12 cellular contexts compared by ENCODE assay signal in the genomic region with DNA sequence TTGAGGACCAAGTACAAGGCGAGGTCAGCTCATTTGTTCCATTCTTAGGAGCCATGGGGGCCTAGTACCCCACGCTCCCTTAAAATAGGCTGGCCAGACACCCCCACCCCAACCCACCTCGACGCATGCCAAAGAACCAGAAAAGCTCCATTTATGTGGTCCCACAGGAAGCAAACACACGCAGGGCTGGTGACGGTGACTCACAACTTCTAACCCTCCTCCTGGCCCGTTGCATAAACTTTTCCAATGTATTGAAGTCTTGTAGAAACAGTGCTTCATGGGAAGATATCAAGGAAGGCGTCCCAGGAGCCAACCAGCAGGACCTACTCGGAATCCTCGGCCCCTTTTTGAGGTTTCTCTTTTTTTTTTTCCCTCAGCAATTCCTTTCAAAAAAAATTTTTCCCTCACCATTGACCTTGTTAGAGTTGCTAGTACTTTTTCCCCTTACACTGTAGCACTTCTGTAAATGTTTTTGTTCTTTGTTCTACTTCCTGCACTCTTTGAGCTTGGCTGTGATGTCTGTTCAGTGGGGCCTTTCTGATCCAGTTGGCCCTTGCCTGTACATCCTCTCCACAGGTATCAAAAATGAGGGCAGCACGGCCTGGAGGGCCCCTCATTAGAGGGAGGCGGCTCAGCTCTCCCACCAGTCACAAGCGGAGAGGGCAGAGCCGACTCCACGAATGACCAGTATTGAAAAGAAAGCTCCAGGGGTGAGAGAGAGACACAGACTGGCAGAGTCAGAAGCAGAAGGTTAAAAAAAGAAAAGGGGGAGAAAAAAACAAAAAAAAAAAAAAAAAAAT.
DNase-seq lines count a peak whose midpoint lies in the region; ATAC-seq lines count a peak whose summit lies in the region.
"Had no signal": no experiment of that assay in that cellular context is flagged by ENCODE, and none has a peak within 500 bp of the region (broad histone marks: within the 10 kb centered on the region; RNA-seq: fewer than 3 reads in every experiment).

No MANE protein-coding gene starts in this region.

- peak overlapping the region; percentile 73 for H3K27ac Mint-ChIP-seq in activated CD4-positive, alpha-beta T cell treated with anti-CD3 and anti-CD28 coated beads for 36 hours
- H3K27ac Mint-ChIP-seq in activated T-cell treated with anti-CD3 and anti-CD28 coated beads, Interleukin-2, amount 50 U/mL, for 24 hours: peak overlapping the region; percentile 86

- POLR2A ChIA-PET in activated CD4-positive, alpha-beta T cell treated with anti-CD3 and anti-CD28 coated beads for 36 hours (lab: Charles Lee): interaction anchor here (0.6 kb wide), 1 partner anchor 9 kb away, joined by 3 read pairs; no protein-coding TSS in a partner anchor

- intact Hi-C loops in activated CD4-positive, alpha-beta T cell treated with anti-CD3 and anti-CD28 coated beads for 36 hours (cut with DNase I, micrococcal nuclease): no loop called here

- peaks cover 5% of the 10 kb centered on the region for H3K9me3 Mint-ChIP-seq in activated CD4-positive, alpha-beta T cell treated with anti-CD3 and anti-CD28 coated beads for 36 hours (ENCODE audit: low read depth)
- H3K9me3 Mint-ChIP-seq in activated T-cell treated with anti-CD3 and anti-CD28 coated beads, Interleukin-2, amount 50 U/mL, for 24 hours: peaks cover 6% of the 10 kb centered on the region
- H3K9me3 Mint-ChIP-seq: central memory CD8-positive, alpha-beta T cell had no signal

- no peak overlapping the region for H3K4me3 Mint-ChIP-seq in activated CD4-positive, alpha-beta T cell treated with anti-CD3 and anti-CD28 coated beads for 36 hours
- H3K4me3 Mint-ChIP-seq in activated T-cell treated with anti-CD3 and anti-CD28 coated beads, Interleukin-2, amount 50 U/mL, for 24 hours: no peak overlapping the region
- H3K4me3 Mint-ChIP-seq: central memory CD8-positive, alpha-beta T cell had no signal

- H3K27me3 Mint-ChIP-seq in activated CD4-positive, alpha-beta T cell treated with anti-CD3 and anti-CD28 coated beads for 36 hours: peaks cover 10% of the 10 kb centered on the region
- peaks cover 13% of the 10 kb centered on the region for H3K27me3 Mint-ChIP-seq in activated T-cell treated with anti-CD3 and anti-CD28 coated beads, Interleukin-2, amount 50 U/mL, for 24 hours

- DNase-seq in activated CD4-positive, alpha-beta T cell treated with anti-CD3 and anti-CD28 coated beads for 36 hours: peak; percentile 32
- DNase-seq in activated CD4-positive, alpha-beta T cell treated with anti-CD3 and anti-CD28 coated beads, Interleukin-2, amount 50 U/mL, for 1 hour: no peak
- DNase-seq in activated T-cell treated with anti-CD3 and anti-CD28 coated beads, Interleukin-2, amount 50 U/mL, for 24 hours: peak; percentile 52
- DNase-seq in foreskin melanocyte (peak; percentile 12), cortex of kidney (lab: John Stamatoyannopoulos, UW) (no peak), HK-2 (ENCODE audit: unreplicated experiment) (no peak)
- DNase-seq in stimulated activated CD8-positive, alpha-beta memory T cell treated with anti-CD3 and anti-CD28 coated beads, Interleukin-15, amount 100 ng/mL, for 48 hours (ENCODE audit: low read depth in 2 of 2): peak; percentile 12 to 19
- DNase-seq: 8988T, NCI-H2107 had no signal

- ATAC-seq in activated CD4-positive, alpha-beta T cell treated with anti-CD3 and anti-CD28 coated beads for 36 hours: peak; percentile 63
- no peak for ATAC-seq in HG03039 (IDR thresholded peaks at IDR 0.05; ENCODE audit: unreplicated experiment)
- ATAC-seq: K562 had no signal

- CTCF ChIA-PET in activated CD4-positive, alpha-beta T cell treated with anti-CD3 and anti-CD28 coated beads for 36 hours (lab: Charles Lee): interaction anchor here (0.6 kb wide), 1 partner anchor 127 kb away, joined by 3 read pairs; no protein-coding TSS in a partner anchor

- H3K36me3 Mint-ChIP-seq in activated CD4-positive, alpha-beta T cell treated with anti-CD3 and anti-CD28 coated beads for 36 hours (ENCODE audit: low read depth): peaks cover 1% of the 10 kb centered on the region
- no peaks in the 10 kb centered on the region for H3K36me3 Mint-ChIP-seq in activated T-cell treated with anti-CD3 and anti-CD28 coated beads, Interleukin-2, amount 50 U/mL, for 24 hours (ENCODE audit: low read depth)

- peaks cover 12% of the 10 kb centered on the region for H3K4me1 Mint-ChIP-seq in activated CD4-positive, alpha-beta T cell treated with anti-CD3 and anti-CD28 coated beads for 36 hours
- H3K4me1 Mint-ChIP-seq in activated T-cell treated with anti-CD3 and anti-CD28 coated beads, Interleukin-2, amount 50 U/mL, for 24 hours (ENCODE audit: low read depth): peaks cover 15% of the 10 kb centered on the region
- H3K4me1 Mint-ChIP-seq: central memory CD8-positive, alpha-beta T cell had no signal

Comparison
In these comparisons a context has a peak if more than half of its experiments do, and no peak if none do; other contexts are left out.
1. DNase-seq: peak in activated CD4-positive, alpha-beta T cell treated with anti-CD3 and anti-CD28 coated beads for 36 hours (single experiment), activated T-cell treated with anti-CD3 and anti-CD28 coated beads, Interleukin-2, amount 50 U/mL, for 24 hours (single experiment), foreskin melanocyte (single experiment) and stimulated activated CD8-positive, alpha-beta memory T cell treated with anti-CD3 and anti-CD28 coated beads, Interleukin-15, amount 100 ng/mL, for 48 hours (2 of 2); none in activated CD4-positive, alpha-beta T cell treated with anti-CD3 and anti-CD28 coated beads, Interleukin-2, amount 50 U/mL, for 1 hour (single experiment), cortex of kidney (single experiment) and HK-2 (single experiment).